ENCODE assay signal across 19 cellular contexts in genomic region chr3:49512791-49513355, GRCh38.
"Had no signal": no experiment of that assay in that cellular context is flagged by ENCODE, and none has a peak within 500 bp of the region (broad histone marks: within the 10 kb centered on the region; RNA-seq: fewer than 3 reads in every experiment).

No MANE protein-coding gene starts in this region.

- H3K27ac Mint-ChIP-seq: activated CD4-positive, alpha-beta memory T cell treated with anti-CD3 and anti-CD28 coated beads, Interleukin-2, amount 10 ng/mL, durations not matched to agents 7 days and 5 days; activated CD4-positive, alpha-beta T cell treated with anti-CD3 and anti-CD28 coated beads, Interleukin-2, amount 10 ng/mL, durations not matched to agents 24 days and 14 days; activated naive CD4-positive, alpha-beta T cell treated with anti-CD3 and anti-CD28 coated beads, Interleukin-2, amount 10 ng/mL, durations not matched to agents 7 days and 5 days; activated T-cell treated with anti-CD3 and anti-CD28 coated beads, Interleukin-2, amount 50 U/mL, for 72 hours; memory B cell; stimulated activated naive CD8-positive, alpha-beta T cell treated with anti-CD3 and anti-CD28 coated beads, Interleukin-15, Interleukin-2, amounts not matched to agents 100 ng/mL and 50 ng/mL, for 24 hours had no signal

- ATAC-seq: activated T-cell treated with anti-CD3 and anti-CD28 coated beads, Interleukin-2, amount 50 U/mL, for 72 hours had no signal

- H3K4me1 ChIP-seq: SJSA1 had no signal

- H3K9me3 ChIP-seq: SJSA1, tibial nerve had no signal

- H3K27ac ChIP-seq: SJSA1 had no signal

- H3K4me3 Mint-ChIP-seq: activated CD4-positive, alpha-beta memory T cell treated with anti-CD3 and anti-CD28 coated beads, Interleukin-2, amount 10 ng/mL, durations not matched to agents 7 days and 5 days; activated CD4-positive, alpha-beta T cell treated with anti-CD3 and anti-CD28 coated beads, Interleukin-2, amount 10 ng/mL, durations not matched to agents 24 days and 14 days; activated naive CD4-positive, alpha-beta T cell treated with anti-CD3 and anti-CD28 coated beads, Interleukin-2, amount 10 ng/mL, durations not matched to agents 7 days and 5 days; activated T-cell treated with anti-CD3 and anti-CD28 coated beads, Interleukin-2, amount 50 U/mL, for 72 hours; memory B cell; stimulated activated naive CD8-positive, alpha-beta T cell treated with anti-CD3 and anti-CD28 coated beads, Interleukin-15, Interleukin-2, amounts not matched to agents 100 ng/mL and 50 ng/mL, for 24 hours had no signal

- H3K4me3 ChIP-seq: SJSA1, tibial nerve had no signal

- H3K27me3 Mint-ChIP-seq: activated CD4-positive, alpha-beta memory T cell treated with anti-CD3 and anti-CD28 coated beads, Interleukin-2, amount 10 ng/mL, durations not matched to agents 7 days and 5 days; activated CD4-positive, alpha-beta T cell treated with anti-CD3 and anti-CD28 coated beads, Interleukin-2, amount 10 ng/mL, durations not matched to agents 24 days and 14 days; activated naive CD4-positive, alpha-beta T cell treated with anti-CD3 and anti-CD28 coated beads, Interleukin-2, amount 10 ng/mL, durations not matched to agents 7 days and 5 days; memory B cell; naive B cell; stimulated activated naive CD8-positive, alpha-beta T cell treated with anti-CD3 and anti-CD28 coated beads, Interleukin-15, Interleukin-2, amounts not matched to agents 100 ng/mL and 50 ng/mL, for 24 hours had no signal

- H3K4me1 Mint-ChIP-seq: activated CD4-positive, alpha-beta memory T cell treated with anti-CD3 and anti-CD28 coated beads, Interleukin-2, amount 10 ng/mL, durations not matched to agents 7 days and 5 days; activated CD4-positive, alpha-beta T cell treated with anti-CD3 and anti-CD28 coated beads, Interleukin-2, amount 10 ng/mL, durations not matched to agents 24 days and 14 days; activated naive CD4-positive, alpha-beta T cell treated with anti-CD3 and anti-CD28 coated beads, Interleukin-2, amount 10 ng/mL, durations not matched to agents 7 days and 5 days had no signal

- H3K27me3 ChIP-seq: SJSA1, tibial nerve had no signal

- H3K9me3 Mint-ChIP-seq: activated CD4-positive, alpha-beta memory T cell treated with anti-CD3 and anti-CD28 coated beads, Interleukin-2, amount 10 ng/mL, durations not matched to agents 7 days and 5 days; activated CD4-positive, alpha-beta T cell treated with anti-CD3 and anti-CD28 coated beads, Interleukin-2, amount 10 ng/mL, durations not matched to agents 24 days and 14 days; activated naive CD4-positive, alpha-beta T cell treated with anti-CD3 and anti-CD28 coated beads, Interleukin-2, amount 10 ng/mL, durations not matched to agents 7 days and 5 days; activated T-cell treated with anti-CD3 and anti-CD28 coated beads, Interleukin-2, amount 50 U/mL, for 72 hours; memory B cell; naive B cell; stimulated activated naive CD8-positive, alpha-beta T cell treated with anti-CD3 and anti-CD28 coated beads, Interleukin-15, Interleukin-2, amounts not matched to agents 100 ng/mL and 50 ng/mL, for 24 hours had no signal

- DNase-seq: activated CD4-positive, alpha-beta memory T cell treated with anti-CD3 and anti-CD28 coated beads, Interleukin-2, amount 10 ng/mL, durations not matched to agents 7 days and 5 days; activated CD4-positive, alpha-beta T cell treated with anti-CD3 and anti-CD28 coated beads, Interleukin-2, amount 10 ng/mL, durations not matched to agents 24 days and 14 days; activated effector memory CD4-positive, alpha-beta T cell treated with Interleukin-2 at 50 U/mL for 16 hours; activated naive CD4-positive, alpha-beta T cell treated with anti-CD3 and anti-CD28 coated beads, Interleukin-2, amount 10 ng/mL, durations not matched to agents 7 days and 5 days; activated T-cell treated with anti-CD3 and anti-CD28 coated beads, Interleukin-2, amount 50 U/mL, for 72 hours; amygdala; cerebellar nuclear complex; cortex of kidney; foreskin fibroblast; naive B cell; nucleus accumbens; retina; stimulated activated CD4-positive, alpha-beta T cell treated with anti-CD3 and anti-CD28 coated beads, Interleukin-4, amount 100 ng/mL, for 4 hours; T-helper 1 cell; T1000 had no signal
